Comparison of ENCODE assay signal across 37 cellular contexts in the genomic region with DNA sequence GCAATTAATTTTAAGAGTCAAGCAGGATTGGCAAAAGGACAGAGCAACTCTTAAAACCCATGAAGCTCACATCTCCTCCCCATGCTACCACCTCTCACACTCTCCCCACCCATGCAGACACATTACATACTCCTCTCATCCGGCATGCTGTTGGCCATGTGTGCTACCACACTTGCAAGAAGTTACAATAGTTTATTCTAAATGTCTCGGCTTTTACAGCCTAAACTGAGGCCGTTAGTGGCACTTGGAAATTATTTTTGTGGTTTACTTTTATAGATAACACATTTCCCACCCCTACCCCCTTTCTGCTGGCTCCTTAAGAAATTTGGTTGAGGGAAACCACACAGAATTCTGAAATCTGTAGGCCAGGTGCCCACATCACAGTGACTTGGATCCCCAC.
"Had no signal": no experiment of that assay in that cellular context is flagged by ENCODE, and none has a peak within 500 bp of the region (broad histone marks: within the 10 kb centered on the region; RNA-seq: fewer than 3 reads in every experiment).

No MANE protein-coding gene starts in this region.

- H3K9me3 Mint-ChIP-seq: activated B cell treated with CpG ODN at 0.5 μM for 24 hours; activated CD4-positive, alpha-beta memory T cell treated with anti-CD3 and anti-CD28 coated beads for 36 hours; activated T-helper 17 cell treated with anti-CD3 and anti-CD28 coated beads, Interleukin-2, amount 50 U/mL, for 72 hours had no signal

- H3K4me3 ChIP-seq: Peyer's patch, SJSA1 had no signal

- FAIRE-seq: colon had no signal

- DNase-seq: activated B cell treated with CpG ODN at 0.5 μM for 24 hours; activated CD4-positive, alpha-beta memory T cell treated with anti-CD3 and anti-CD28 coated beads for 36 hours; activated CD4-positive, alpha-beta T cell treated with anti-CD3 and anti-CD28 coated beads for 4 hours; activated CD4-positive, alpha-beta T cell treated with anti-CD3 and anti-CD28 coated beads, Interleukin-2, amount 50 U/mL, for 1 hour; activated CD4-positive, CD25-positive, alpha-beta regulatory T cell treated with anti-CD3 and anti-CD28 coated beads, Interleukin-2, amount 50 U/mL, for 72 hours; activated CD8-positive, alpha-beta memory T cell treated with anti-CD3 and anti-CD28 coated beads, Interleukin-2, amount 50 U/mL, for 4 hours; activated effector memory CD4-positive, alpha-beta T cell treated with anti-CD3 and anti-CD28 coated beads, Interleukin-2, amount 50 U/mL, for 16 hours; activated naive CD4-positive, alpha-beta T cell; activated naive CD4-positive, alpha-beta T cell treated with anti-CD3 and anti-CD28 coated beads, Interleukin-2, amount 50 U/mL, for 16 hours; activated naive CD8-positive, alpha-beta T cell treated with anti-CD3 and anti-CD28 coated beads for 36 hours; activated T-cell treated with anti-CD3 and anti-CD28 coated beads, Interleukin-2, amount 50 U/mL, for 48 hours; amniotic stem cell; aorta; brain microvascular endothelial cell; central memory CD4-positive, alpha-beta T cell; Kasumi-1; NCI-H1105; NCI-H1417 treated with DMSO at 0.1 percent for 48 hours; NCI-H187 treated with DMSO at 0.1 percent for 48 hours; NCI-H2081; NCI-H2171 treated with DMSO at 0.1 percent for 48 hours; NCI-H226; NCI-H446 treated with DMSO at 0.1 percent for 48 hours; NCI-H524; NCI-H69; NCI-H82; PC-3; Peyer's patch; RPMI8226; SHP77 treated with DMSO at 0.1 percent for 48 hours; T-helper 1 cell; T-helper 2 cell; T-helper 9 cell had no signal

- H3K27ac Mint-ChIP-seq: activated B cell treated with CpG ODN at 0.5 μM for 24 hours; activated CD4-positive, alpha-beta memory T cell treated with anti-CD3 and anti-CD28 coated beads for 36 hours; activated naive CD8-positive, alpha-beta T cell treated with anti-CD3 and anti-CD28 coated beads for 36 hours; activated T-helper 17 cell treated with anti-CD3 and anti-CD28 coated beads, Interleukin-2, amount 50 U/mL, for 72 hours had no signal

- H3K27me3 ChIP-seq: brain microvascular endothelial cell, Peyer's patch, SJSA1 had no signal

- H3K27ac ChIP-seq: brain microvascular endothelial cell, Peyer's patch, SJSA1, VCaP had no signal

- H3K4me3 Mint-ChIP-seq: activated B cell treated with CpG ODN at 0.5 μM for 24 hours; activated CD4-positive, alpha-beta memory T cell treated with anti-CD3 and anti-CD28 coated beads for 36 hours; activated naive CD8-positive, alpha-beta T cell treated with anti-CD3 and anti-CD28 coated beads for 36 hours; activated T-helper 17 cell treated with anti-CD3 and anti-CD28 coated beads, Interleukin-2, amount 50 U/mL, for 72 hours had no signal

- H3K4me1 ChIP-seq: Peyer's patch, SJSA1 had no signal

- H3K9me3 ChIP-seq: Peyer's patch, SJSA1 had no signal

- H3K4me1 Mint-ChIP-seq: activated naive CD8-positive, alpha-beta T cell treated with anti-CD3 and anti-CD28 coated beads for 36 hours; activated T-helper 17 cell treated with anti-CD3 and anti-CD28 coated beads, Interleukin-2, amount 50 U/mL, for 72 hours had no signal

- H3K27me3 Mint-ChIP-seq: activated B cell treated with CpG ODN at 0.5 μM for 24 hours; activated CD4-positive, alpha-beta memory T cell treated with anti-CD3 and anti-CD28 coated beads for 36 hours; activated T-helper 17 cell treated with anti-CD3 and anti-CD28 coated beads, Interleukin-2, amount 50 U/mL, for 72 hours had no signal

- H3K36me3 Mint-ChIP-seq: activated CD4-positive, alpha-beta memory T cell treated with anti-CD3 and anti-CD28 coated beads for 36 hours; activated naive CD8-positive, alpha-beta T cell treated with anti-CD3 and anti-CD28 coated beads for 36 hours had no signal

- H3K36me3 ChIP-seq: brain microvascular endothelial cell, Peyer's patch, SJSA1 had no signal
